22 cellular contexts compared by ENCODE assay signal in the genomic region with DNA sequence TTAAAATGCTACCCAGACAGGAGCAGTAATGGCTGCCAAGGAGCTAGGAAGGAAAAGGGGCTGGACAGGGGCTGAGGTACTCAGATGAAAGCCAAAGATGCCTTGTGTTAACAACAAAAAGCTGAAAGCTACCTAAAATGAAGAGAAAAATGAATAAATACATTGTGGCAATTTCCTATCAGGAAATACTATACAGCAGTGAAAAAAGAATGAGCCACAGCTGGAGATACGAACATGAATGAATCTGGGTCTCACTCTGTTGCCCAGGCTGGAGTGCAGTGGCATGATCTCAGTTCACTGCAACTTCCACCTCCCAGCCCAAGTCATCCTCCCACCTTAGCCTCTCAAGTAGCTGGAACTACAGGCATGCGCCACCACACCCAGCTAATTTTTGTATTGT. TPM values are rescaled to one million over a fixed set of nuclear protein-coding genes. Genes with fewer than 3 reads are reported as not detected.
DNase-seq lines count a peak whose midpoint lies in the region; ATAC-seq and TF ChIP-seq lines count a peak whose summit lies in the region.
"Had no signal": no experiment of that assay in that cellular context is flagged by ENCODE, and none has a peak within 500 bp of the region (broad histone marks: within the 10 kb centered on the region; RNA-seq: fewer than 3 reads in every experiment).

No MANE protein-coding gene starts in this region.

- peak overlapping the region; percentile 16 for H3K27ac Mint-ChIP-seq in stimulated activated naive CD8-positive, alpha-beta T cell treated with anti-CD3 and anti-CD28 coated beads, Interleukin-15, Interleukin-2, amounts not matched to agents 100 ng/mL and 50 ng/mL, for 24 hours
- no peak overlapping the region for H3K27ac Mint-ChIP-seq in stimulated activated naive CD8-positive, alpha-beta T cell treated with anti-CD3 and anti-CD28 coated beads, Interleukin-15, amount 100 ng/mL, for 72 hours
- peak overlapping the region; percentile 29 for H3K27ac Mint-ChIP-seq in activated naive CD8-positive, alpha-beta T cell treated with anti-CD3 and anti-CD28 coated beads for 36 hours
- peak overlapping the region; percentile 45 for H3K27ac Mint-ChIP-seq in memory B cell

- no peaks in the 10 kb centered on the region for H3K9me3 Mint-ChIP-seq in stimulated activated naive CD8-positive, alpha-beta T cell treated with anti-CD3 and anti-CD28 coated beads, Interleukin-15, Interleukin-2, amounts not matched to agents 100 ng/mL and 50 ng/mL, for 24 hours
- no peaks in the 10 kb centered on the region for H3K9me3 Mint-ChIP-seq in stimulated activated naive CD8-positive, alpha-beta T cell treated with anti-CD3 and anti-CD28 coated beads, Interleukin-15, amount 100 ng/mL, for 72 hours
- H3K9me3 Mint-ChIP-seq in activated naive CD8-positive, alpha-beta T cell treated with anti-CD3 and anti-CD28 coated beads for 36 hours, result no peaks in the 10 kb centered on the region
- no peaks in the 10 kb centered on the region for H3K9me3 Mint-ChIP-seq in memory B cell
- H3K9me3 Mint-ChIP-seq: CD14-positive monocyte had no signal

- H3K4me1 Mint-ChIP-seq in stimulated activated naive CD8-positive, alpha-beta T cell treated with anti-CD3 and anti-CD28 coated beads, Interleukin-15, Interleukin-2, amounts not matched to agents 100 ng/mL and 50 ng/mL, for 24 hours (ENCODE audit: low read depth), result peaks cover 89% of the 10 kb centered on the region
- H3K4me1 Mint-ChIP-seq in stimulated activated naive CD8-positive, alpha-beta T cell treated with anti-CD3 and anti-CD28 coated beads, Interleukin-15, amount 100 ng/mL, for 72 hours, result peaks cover 95% of the 10 kb centered on the region
- peaks cover 70% of the 10 kb centered on the region for H3K4me1 Mint-ChIP-seq in activated naive CD8-positive, alpha-beta T cell treated with anti-CD3 and anti-CD28 coated beads for 36 hours
- H3K4me1 Mint-ChIP-seq in memory B cell, result peaks cover 62% of the 10 kb centered on the region

- H3K27ac ChIP-seq in right atrium auricular region, result no peak overlapping the region
- H3K27ac ChIP-seq: dorsolateral prefrontal cortex, SK-N-MC, testis, uterus had no signal

- no peak overlapping the region for H3K4me3 Mint-ChIP-seq in stimulated activated naive CD8-positive, alpha-beta T cell treated with anti-CD3 and anti-CD28 coated beads, Interleukin-15, Interleukin-2, amounts not matched to agents 100 ng/mL and 50 ng/mL, for 24 hours
- H3K4me3 Mint-ChIP-seq in stimulated activated naive CD8-positive, alpha-beta T cell treated with anti-CD3 and anti-CD28 coated beads, Interleukin-15, amount 100 ng/mL, for 72 hours, result no peak overlapping the region
- H3K4me3 Mint-ChIP-seq in activated naive CD8-positive, alpha-beta T cell treated with anti-CD3 and anti-CD28 coated beads for 36 hours, result no peak overlapping the region
- no peak overlapping the region for H3K4me3 Mint-ChIP-seq in memory B cell
- H3K4me3 Mint-ChIP-seq: CD14-positive monocyte had no signal

- no peaks in the 10 kb centered on the region for H3K9me3 ChIP-seq in right atrium auricular region
- H3K9me3 ChIP-seq: testis, uterus had no signal

- DNase-seq in stimulated activated naive CD8-positive, alpha-beta T cell treated with anti-CD3 and anti-CD28 coated beads, Interleukin-15, amount 100 ng/mL, for 72 hours, result no peak
- no peak for DNase-seq in activated naive CD8-positive, alpha-beta T cell treated with anti-CD3 and anti-CD28 coated beads for 36 hours
- no peak for DNase-seq in memory B cell (ENCODE audit: low spot score in 2 of 2)
- DNase-seq in MV-4-11 (lab: John Stamatoyannopoulos, UW), result no peak
- DNase-seq in right atrium auricular region (ENCODE audit: low spot score), result no peak
- DNase-seq in NCI-H1436 treated with DMSO at 0.1 percent for 48 hours (lab: John Stamatoyannopoulos, UW), result no peak
- DNase-seq: activated CD4-positive, alpha-beta T cell treated with anti-CD3 and anti-CD28 coated beads, Interleukin-2, amount 50 U/mL, for 1 hour; activated CD8-positive, alpha-beta memory T cell treated with anti-CD3 and anti-CD28 coated beads, Interleukin-2, amount 50 U/mL, for 48 hours; dorsolateral prefrontal cortex; head of caudate nucleus; NCI-H187 treated with DMSO at 0.1 percent for 48 hours; NCI-H69; RPMI8226; stimulated activated CD4-positive, alpha-beta T cell treated with anti-CD3 and anti-CD28 coated beads, Interleukin-2, amount 100 ng/mL, for 24 hours; testis; uterus had no signal

- no peak for ATAC-seq in stimulated activated naive CD8-positive, alpha-beta T cell treated with anti-CD3 and anti-CD28 coated beads, Interleukin-15, amount 100 ng/mL, for 72 hours
- ATAC-seq in memory B cell (ENCODE audit: low read depth), result no peak

- no peak for TF ChIP-seq CTCF in right atrium auricular region (IDR thresholded peaks at IDR 0.05)

- H3K36me3 Mint-ChIP-seq in stimulated activated naive CD8-positive, alpha-beta T cell treated with anti-CD3 and anti-CD28 coated beads, Interleukin-15, Interleukin-2, amounts not matched to agents 100 ng/mL and 50 ng/mL, for 24 hours (ENCODE audit: low read depth), result peaks cover 84% of the 10 kb centered on the region
- peaks cover 73% of the 10 kb centered on the region for H3K36me3 Mint-ChIP-seq in activated naive CD8-positive, alpha-beta T cell treated with anti-CD3 and anti-CD28 coated beads for 36 hours
- peaks cover 27% of the 10 kb centered on the region for H3K36me3 Mint-ChIP-seq in memory B cell

- no peaks in the 10 kb centered on the region for H3K27me3 Mint-ChIP-seq in stimulated activated naive CD8-positive, alpha-beta T cell treated with anti-CD3 and anti-CD28 coated beads, Interleukin-15, Interleukin-2, amounts not matched to agents 100 ng/mL and 50 ng/mL, for 24 hours
- H3K27me3 Mint-ChIP-seq in stimulated activated naive CD8-positive, alpha-beta T cell treated with anti-CD3 and anti-CD28 coated beads, Interleukin-15, amount 100 ng/mL, for 72 hours, result no peaks in the 10 kb centered on the region
- no peaks in the 10 kb centered on the region for H3K27me3 Mint-ChIP-seq in activated naive CD8-positive, alpha-beta T cell treated with anti-CD3 and anti-CD28 coated beads for 36 hours
- H3K27me3 Mint-ChIP-seq in memory B cell, result no peaks in the 10 kb centered on the region

- no peak overlapping the region for H3K4me3 ChIP-seq in right atrium auricular region
- H3K4me3 ChIP-seq: cardiac muscle cell, dorsolateral prefrontal cortex, SK-N-MC, skin epidermis, testis, uterus had no signal

- H3K27me3 ChIP-seq in right atrium auricular region, result no peaks in the 10 kb centered on the region
- H3K27me3 ChIP-seq: cardiac muscle cell, dorsolateral prefrontal cortex, testis, uterus had no signal

- peaks cover 0 to 43% of the 10 kb centered on the region in 2 donors for H3K4me1 ChIP-seq in right atrium auricular region
- H3K4me1 ChIP-seq: testis had no signal

- H3K36me3 ChIP-seq in right atrium auricular region, result peaks cover 5% of the 10 kb centered on the region
- H3K36me3 ChIP-seq: cardiac muscle cell, uterus had no signal

RNA-seq across cellular contexts. Expression of gene TNIP1, which starts 6.3 kb away (rescaled TPM):
- total RNA-seq in activated naive CD8-positive, alpha-beta T cell treated with anti-CD3 and anti-CD28 coated beads for 36 hours, result 100 to 1,000 TPM; 185 to 189 TPM
- total RNA-seq in right atrium auricular region, result 10 to 100 TPM; 68.9 to 92.6 TPM

RNA-seq across cellular contexts. Expression of gene GPX3, which starts 54.2 kb away (rescaled TPM):
- total RNA-seq in activated naive CD8-positive, alpha-beta T cell treated with anti-CD3 and anti-CD28 coated beads for 36 hours, result not detected
- total RNA-seq in right atrium auricular region, result 1,000 to 10,000 TPM; 2,222 to 2,480 TPM
- total RNA-seq: T-helper 2 cell treated with Interferon-gamma antibody and Interleukin-4, amounts not matched to agents 100 ng/mL and 5 ng/mL, for 36 hours had no signal

Comparison
In these comparisons a context has a peak if more than half of its experiments do, and no peak if none do; other contexts are left out.
1. H3K27ac Mint-ChIP-seq: peak in stimulated activated naive CD8-positive, alpha-beta T cell treated with anti-CD3 and anti-CD28 coated beads, Interleukin-15, Interleukin-2, amounts not matched to agents 100 ng/mL and 50 ng/mL, for 24 hours (single experiment), activated naive CD8-positive, alpha-beta T cell treated with anti-CD3 and anti-CD28 coated beads for 36 hours (single experiment) and memory B cell (single experiment); none in stimulated activated naive CD8-positive, alpha-beta T cell treated with anti-CD3 and anti-CD28 coated beads, Interleukin-15, amount 100 ng/mL, for 72 hours (0 of 2).
2. RNA of gene GPX3, which starts 54.2 kb away (total RNA-seq): 2,222 to 2,480 TPM in right atrium auricular region; not detected in activated naive CD8-positive, alpha-beta T cell treated with anti-CD3 and anti-CD28 coated beads for 36 hours; every median in the first group is over 1,000 times any median in the second.